ENCODE assay signal across 18 cellular contexts in genomic region chr15:42394131-42394530, GRCh38.
"Had no signal": no experiment of that assay in that cellular context is flagged by ENCODE, and none has a peak within 500 bp of the region (broad histone marks: within the 10 kb centered on the region; RNA-seq: fewer than 3 reads in every experiment).

No MANE protein-coding gene starts in this region.

- H3K27me3 Mint-ChIP-seq: memory B cell, naive B cell had no signal

- H3K27me3 ChIP-seq: heart right ventricle, tibial artery, upper lobe of right lung, vagina had no signal

- H3K36me3 Mint-ChIP-seq: stimulated activated effector memory CD8-positive, alpha-beta T cell treated with anti-CD3 and anti-CD28 coated beads, Interleukin-12 subunit alpha, Interleukin-12 subunit beta, amount 100 ng/mL, for 72 hours had no signal

- H3K9me3 Mint-ChIP-seq: memory B cell; naive B cell; nephron; stimulated activated effector memory CD8-positive, alpha-beta T cell treated with anti-CD3 and anti-CD28 coated beads, Interleukin-12 subunit alpha, Interleukin-12 subunit beta, amount 100 ng/mL, for 72 hours had no signal

- H3K9me3 ChIP-seq: heart right ventricle, left ventricle myocardium inferior, lower lobe of right lung, tibial artery, upper lobe of right lung, vagina had no signal

- H3K27ac ChIP-seq: coronary artery, heart right ventricle, left ventricle myocardium inferior, lower lobe of right lung, tibial artery, upper lobe of right lung, vagina had no signal

- ATAC-seq: heart right ventricle; lower lobe of right lung; right cardiac atrium; stimulated activated effector memory CD8-positive, alpha-beta T cell treated with anti-CD3 and anti-CD28 coated beads, Interleukin-12 subunit alpha, Interleukin-12 subunit beta, amount 100 ng/mL, for 72 hours; stimulated activated naive CD8-positive, alpha-beta T cell treated with anti-CD3 and anti-CD28 coated beads, Interleukin-15, Interleukin-2, amounts not matched to agents 100 U/mL and 50 U/mL, for 24 hours; upper lobe of right lung had no signal

- H3K4me3 Mint-ChIP-seq: memory B cell; naive B cell; nephron; stimulated activated effector memory CD8-positive, alpha-beta T cell treated with anti-CD3 and anti-CD28 coated beads, Interleukin-12 subunit alpha, Interleukin-12 subunit beta, amount 100 ng/mL, for 72 hours had no signal

- H3K4me1 Mint-ChIP-seq: memory B cell; nephron; stimulated activated effector memory CD8-positive, alpha-beta T cell treated with anti-CD3 and anti-CD28 coated beads, Interleukin-12 subunit alpha, Interleukin-12 subunit beta, amount 100 ng/mL, for 72 hours had no signal

- H3K4me3 ChIP-seq: coronary artery, heart right ventricle, left ventricle myocardium inferior, lower lobe of right lung, tibial artery, upper lobe of right lung, vagina had no signal

- H3K27ac Mint-ChIP-seq: memory B cell; stimulated activated effector memory CD8-positive, alpha-beta T cell treated with anti-CD3 and anti-CD28 coated beads, Interleukin-12 subunit alpha, Interleukin-12 subunit beta, amount 100 ng/mL, for 72 hours had no signal

- H3K36me3 ChIP-seq: vagina had no signal

- DNase-seq: effector CD8-positive, alpha-beta T cell; heart right ventricle; islet precursor cell; left ventricle myocardium inferior; lower lobe of right lung; naive B cell; posterior cingulate gyrus; right cardiac atrium; stimulated activated CD4-positive, alpha-beta T cell treated with anti-CD3 and anti-CD28 coated beads, Interleukin-4, amount 100 ng/mL, for 1 hour; stimulated activated CD8-positive, alpha-beta memory T cell treated with anti-CD3 and anti-CD28 coated beads, Interleukin-4, amount 100 ng/mL, for 48 hours; stimulated activated naive CD8-positive, alpha-beta T cell treated with anti-CD3 and anti-CD28 coated beads, Interleukin-15, Interleukin-2, amounts not matched to agents 100 U/mL and 50 U/mL, for 24 hours; tibial artery; upper lobe of right lung had no signal

- H3K4me1 ChIP-seq: lower lobe of right lung, tibial artery, upper lobe of right lung, vagina had no signal
